Comparison of ENCODE assay signal across 7 cellular contexts in genomic region chr12:69331482-69331845, GRCh38. TPM values are rescaled to one million over a fixed set of nuclear protein-coding genes. Genes with fewer than 3 reads are reported as not detected.
DNase-seq lines count a peak whose midpoint lies in the region; ATAC-seq, FAIRE-seq and TF ChIP-seq lines count a peak whose summit lies in the region.

No MANE protein-coding gene starts in this region.

- intact Hi-C loops in stomach (cut with DNase I; ENCODE audit: low total_unique reads) = no loop called here

- H3K9ac ChIP-seq in HUES48 (ENCODE audit: low read depth, low read length) = peak overlapping the region; percentile 14; the same call in 1 of the 2 replicates
- peak overlapping the region; percentile 15 for H3K9ac ChIP-seq in astrocyte (ENCODE audit: low read length)

- TF ChIP-seq CTCF in astrocyte (IDR thresholded peaks at IDR 0.05; ENCODE audit: insufficient read depth, low read depth, low read length) (no peak), stomach (IDR thresholded peaks at IDR 0.05) (no peak)

- H3K27me3 Mint-ChIP-seq in astrocyte (ENCODE audit: low read depth, unreplicated experiment) = peaks cover 15% of the 10 kb centered on the region

- no peak for TF ChIP-seq EP300 in stomach (IDR thresholded peaks at IDR 0.05)

- no peaks in the 10 kb centered on the region for H4K20me1 ChIP-seq in astrocyte (ENCODE audit: insufficient read depth, low read length)

- no peaks in the 10 kb centered on the region for H3K36me3 ChIP-seq in HUES48 (ENCODE audit: control insufficient read depth, insufficient read depth, low read length)
- no peaks in the 10 kb centered on the region for H3K36me3 ChIP-seq in astrocyte (ENCODE audit: insufficient read depth, low read length)
- no peaks in the 10 kb centered on the region for H3K36me3 ChIP-seq in stomach

- DNase-seq in astrocyte (ENCODE audit: low read depth) (no peak), left lobe of liver (ENCODE audit: low spot score) (no peak), stomach (no peak), NCI-H2196 (lab: John Stamatoyannopoulos, UW; ENCODE audit: unreplicated experiment) (no peak), Kasumi-1 (lab: John Stamatoyannopoulos, UW) (no peak)

- H3K27ac ChIP-seq in HUES48 (ENCODE audit: low read depth, low read length) = peak overlapping the region; percentile 77
- no peak overlapping the region for H3K27ac ChIP-seq in astrocyte (ENCODE audit: low read depth, low read length)
- H3K27ac ChIP-seq in stomach = peak overlapping the region; percentile 80 to 95 (median 84)

- peaks cover 1% of the 10 kb centered on the region for H3K4me1 Mint-ChIP-seq in astrocyte (ENCODE audit: low read depth, unreplicated experiment)

- peak overlapping the region; percentile 68 for H3K4me3 Mint-ChIP-seq in astrocyte (ENCODE audit: unreplicated experiment)

- H3K4me3 ChIP-seq in HUES48 (ENCODE audit: low read depth, low read length) (peak overlapping the region; percentile 50), astrocyte (ENCODE audit: insufficient read depth, low read depth, low read length) (peak overlapping the region; percentile 55), stomach (peak overlapping the region; percentile 41 to 50 (median 46))

- H3K9me3 Mint-ChIP-seq in astrocyte (ENCODE audit: unreplicated experiment) = no peaks in the 10 kb centered on the region

- WGBS in stomach, 5 donors = 8 to 18% (median 12%) methylated on average over 7 of the region's 7 CpGs

- no peak for TF ChIP-seq POLR2A in stomach (IDR thresholded peaks at IDR 0.05)

- H3K4me1 ChIP-seq in HUES48 (ENCODE audit: control insufficient read depth, insufficient read depth, low read length) (peaks cover 51% of the 10 kb centered on the region), astrocyte (ENCODE audit: insufficient read depth, low read length) (no peaks in the 10 kb centered on the region), stomach (peaks cover 3 to 38% (median 21%) of the 10 kb centered on the region in 4 donors)

- no peak overlapping the region for H3K27ac Mint-ChIP-seq in astrocyte (ENCODE audit: unreplicated experiment)

- ATAC-seq in left lobe of liver (peak; percentile 63), GM21786 (IDR thresholded peaks at IDR 0.05; ENCODE audit: unreplicated experiment) (no peak)

- H3K27me3 ChIP-seq in HUES48 (ENCODE audit: control insufficient read depth, insufficient read depth, low read length) (no peaks in the 10 kb centered on the region), astrocyte (ENCODE audit: insufficient read depth, low read length) (peaks cover 22% of the 10 kb centered on the region), stomach (no peaks in the 10 kb centered on the region)

- no peaks in the 10 kb centered on the region for H3K79me2 ChIP-seq in astrocyte (ENCODE audit: insufficient read depth, low read length)

- H3K4me2 ChIP-seq in astrocyte (ENCODE audit: low read length) = peak overlapping the region; percentile 84

- no peak for FAIRE-seq in astrocyte (lab: Jason Lieb, UNC)

- H3K36me3 Mint-ChIP-seq in astrocyte (ENCODE audit: low read depth, unreplicated experiment) = no peaks in the 10 kb centered on the region

- H2AFZ ChIP-seq in astrocyte (ENCODE audit: low read depth, low read length) = peak overlapping the region; percentile 61

- H3K9me3 ChIP-seq in HUES48 (ENCODE audit: control insufficient read depth, insufficient read depth, low read length) = no peaks in the 10 kb centered on the region
- H3K9me3 ChIP-seq in astrocyte (ENCODE audit: insufficient read depth, low read depth, low read length) = no peaks in the 10 kb centered on the region
- no peaks in the 10 kb centered on the region for H3K9me3 ChIP-seq in stomach

RNA-seq across cellular contexts. Expression of gene LYZ, which starts 16.7 kb away (rescaled TPM):
- 0.31 and 0.45 TPM in 2 replicates for total RNA-seq in astrocyte
- 6.6 TPM for total RNA-seq in left lobe of liver
- 1,000 to 10,000 TPM in 1 of 5 donors, 100 to 1,000 TPM in 2, 10 to 100 TPM in 2; 24.0 to 2,662 (median 177) TPM for total RNA-seq in stomach
- polyA plus RNA-seq in stomach = 100 to 1,000 TPM; 134 to 541 (median 503) TPM

RNA-seq across cellular contexts. Expression of gene YEATS4, which starts 28.1 kb away (rescaled TPM):
- 9.2 and 11.6 TPM in 2 replicates for total RNA-seq in astrocyte
- total RNA-seq in left lobe of liver = 3.4 TPM
- 10 to 100 TPM in 4 of 5 donors, not detected in 1; 10.3 to 26.8 (median 20.7) TPM for total RNA-seq in stomach
- polyA plus RNA-seq in stomach = 10 to 100 TPM; 12.2 to 22.3 (median 12.5) TPM
